Comparison of ENCODE assay signal across 7 cellular contexts in genomic region chr3:9030034-9030433, GRCh38.
"Had no signal": no experiment of that assay in that cellular context is flagged by ENCODE, and none has a peak within 500 bp of the region (broad histone marks: within the 10 kb centered on the region; RNA-seq: fewer than 3 reads in every experiment).

No MANE protein-coding gene starts in this region.

- FAIRE-seq: G401.6, GM12891, GM12892, GM18507, GM19239 had no signal

- DNase-seq: GDM1, GF-D8 had no signal
